In the genomic region with DNA sequence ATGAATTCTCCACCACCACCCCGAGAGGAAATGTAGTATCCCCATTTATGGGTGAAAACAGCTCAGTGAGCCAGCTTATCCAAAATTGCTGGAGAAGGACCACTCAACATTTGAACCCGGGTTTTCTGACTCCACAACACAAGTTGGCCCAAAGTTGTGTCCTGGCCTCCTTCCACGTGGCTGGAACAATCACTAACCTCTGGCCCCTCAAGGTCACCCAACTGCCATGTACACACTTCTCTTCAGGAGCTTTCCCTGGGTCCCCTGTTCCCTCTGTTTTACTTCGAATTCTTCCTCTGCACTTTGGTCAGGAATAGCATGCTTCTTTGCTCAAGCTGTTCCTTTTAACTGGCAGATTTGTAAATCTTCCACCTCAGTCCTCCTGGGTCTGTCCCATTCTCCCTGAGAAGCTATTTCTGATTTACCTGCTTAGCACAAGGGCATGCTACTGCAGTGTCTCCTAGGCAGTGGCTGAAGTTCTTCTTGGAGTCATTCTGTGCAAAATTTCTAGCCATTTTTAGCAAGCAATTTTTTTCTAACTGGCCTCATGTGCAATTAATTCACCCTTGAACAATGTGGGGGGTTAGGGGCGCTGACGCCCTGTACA, we compare ENCODE assay signal across 1 cellular context.
TF ChIP-seq lines count a peak whose summit lies in the region.

No MANE protein-coding gene starts in this region.

TF ChIP-seq in HepG2, 621 proteins besides CTCF, POLR2A, EP300 and RAD21 (continued from another document and continues in another):
- TF ChIP-seq ARNT (IDR thresholded peaks at IDR 0.05) (no peak), ZFAT (CRISPR knock-in tag; conservative IDR thresholded peaks at IDR 0.05) (no peak), CAMTA2 (CRISPR knock-in tag; IDR thresholded peaks at IDR 0.05; ENCODE audit: borderline replicate concordance) (no peak), ZFP36 (IDR thresholded peaks at IDR 0.05; ENCODE audit: borderline replicate concordance, low read depth, low read length, partially characterized antibody) (no peak), SP5 (CRISPR knock-in tag; IDR thresholded peaks at IDR 0.05; ENCODE audit: borderline replicate concordance, low read depth) (no peak), ZNF331 (CRISPR knock-in tag; IDR thresholded peaks at IDR 0.05) (no peak), ZNF343 (CRISPR knock-in tag; IDR thresholded peaks at IDR 0.05) (no peak), ZNF747 (CRISPR knock-in tag; IDR thresholded peaks at IDR 0.05; ENCODE audit: borderline replicate concordance) (peak; percentile 41; the same call in 1 of the 2 replicates), ATAD3A (CRISPR knock-in tag; IDR thresholded peaks at IDR 0.05) (no peak), ZNF674 (CRISPR knock-in tag; IDR thresholded peaks at IDR 0.05; ENCODE audit: low read depth) (no peak), RBM39 (IDR thresholded peaks at IDR 0.05; ENCODE audit: low read depth, low read length, poor library complexity, severe bottlenecking) (no peak), ZNF598 (CRISPR knock-in tag; IDR thresholded peaks at IDR 0.05; ENCODE audit: borderline replicate concordance) (no peak), ZBTB7B (CRISPR knock-in tag; IDR thresholded peaks at IDR 0.05) (peak; percentile 61), JARID2 (CRISPR knock-in tag; IDR thresholded peaks at IDR 0.05; ENCODE audit: insufficient replicate concordance) (no peak), FOXA3 (CRISPR knock-in tag; IDR thresholded peaks at IDR 0.05) (peak; percentile 71), ZNF430 (CRISPR knock-in tag; IDR thresholded peaks at IDR 0.05) (0 out of 2 replicates have a peak, but pooled peaks have one; percentile 43), CBFB (CRISPR knock-in tag; IDR thresholded peaks at IDR 0.05) (0 out of 2 replicates have a peak, but pooled peaks have one; percentile 23), TCF7L2 (IDR thresholded peaks at IDR 0.05; ENCODE audit: low read depth, low read length) (no peak), PPARG (CRISPR knock-in tag; conservative IDR thresholded peaks at IDR 0.05) (peak; percentile 32; the same call in 1 of the 2 replicates), ZSCAN22 (CRISPR knock-in tag; IDR thresholded peaks at IDR 0.05) (no peak), FIP1L1 (IDR thresholded peaks at IDR 0.05; ENCODE audit: borderline replicate concordance, insufficient read depth, low read depth, low read length) (no peak), ZNF549 (CRISPR knock-in tag; IDR thresholded peaks at IDR 0.05) (no peak), SAP130 (CRISPR knock-in tag; IDR thresholded peaks at IDR 0.05; ENCODE audit: low read depth) (peak; percentile 91), HNRNPH1 (optimal IDR thresholded peaks at IDR 0.05; ENCODE audit: low read depth, low read length) (no peak), ZMYM3 (CRISPR knock-in tag; IDR thresholded peaks at IDR 0.05) (peak; percentile 70), HDAC2 (CRISPR knock-in tag; IDR thresholded peaks at IDR 0.05) (peak; percentile 67)
- TF ChIP-seq, protein P1, sequence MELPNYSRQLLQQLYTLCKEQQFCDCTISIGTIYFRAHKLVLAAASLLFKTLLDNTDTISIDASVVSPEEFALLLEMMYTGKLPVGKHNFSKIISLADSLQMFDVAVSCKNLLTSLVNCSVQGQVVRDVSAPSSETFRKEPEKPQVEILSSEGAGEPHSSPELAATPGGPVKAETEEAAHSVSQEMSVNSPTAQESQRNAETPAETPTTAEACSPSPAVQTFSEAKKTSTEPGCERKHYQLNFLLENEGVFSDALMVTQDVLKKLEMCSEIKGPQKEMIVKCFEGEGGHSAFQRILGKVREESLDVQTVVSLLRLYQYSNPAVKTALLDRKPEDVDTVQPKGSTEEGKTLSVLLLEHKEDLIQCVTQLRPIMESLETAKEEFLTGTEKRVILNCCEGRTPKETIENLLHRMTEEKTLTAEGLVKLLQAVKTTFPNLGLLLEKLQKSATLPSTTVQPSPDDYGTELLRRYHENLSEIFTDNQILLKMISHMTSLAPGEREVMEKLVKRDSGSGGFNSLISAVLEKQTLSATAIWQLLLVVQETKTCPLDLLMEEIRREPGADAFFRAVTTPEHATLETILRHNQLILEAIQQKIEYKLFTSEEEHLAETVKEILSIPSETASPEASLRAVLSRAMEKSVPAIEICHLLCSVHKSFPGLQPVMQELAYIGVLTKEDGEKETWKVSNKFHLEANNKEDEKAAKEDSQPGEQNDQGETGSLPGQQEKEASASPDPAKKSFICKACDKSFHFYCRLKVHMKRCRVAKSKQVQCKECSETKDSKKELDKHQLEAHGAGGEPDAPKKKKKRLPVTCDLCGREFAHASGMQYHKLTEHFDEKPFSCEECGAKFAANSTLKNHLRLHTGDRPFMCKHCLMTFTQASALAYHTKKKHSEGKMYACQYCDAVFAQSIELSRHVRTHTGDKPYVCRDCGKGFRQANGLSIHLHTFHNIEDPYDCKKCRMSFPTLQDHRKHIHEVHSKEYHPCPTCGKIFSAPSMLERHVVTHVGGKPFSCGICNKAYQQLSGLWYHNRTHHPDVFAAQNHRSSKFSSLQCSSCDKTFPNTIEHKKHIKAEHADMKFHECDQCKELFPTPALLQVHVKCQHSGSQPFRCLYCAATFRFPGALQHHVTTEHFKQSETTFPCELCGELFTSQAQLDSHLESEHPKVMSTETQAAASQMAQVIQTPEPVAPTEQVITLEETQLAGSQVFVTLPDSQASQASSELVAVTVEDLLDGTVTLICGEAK (IDR thresholded peaks at IDR 0.05), result no peak
- TF ChIP-seq, protein P1 (CRISPR knock-in tag; IDR thresholded peaks at IDR 0.05), result no peak
- TF ChIP-seq, protein P2, sequence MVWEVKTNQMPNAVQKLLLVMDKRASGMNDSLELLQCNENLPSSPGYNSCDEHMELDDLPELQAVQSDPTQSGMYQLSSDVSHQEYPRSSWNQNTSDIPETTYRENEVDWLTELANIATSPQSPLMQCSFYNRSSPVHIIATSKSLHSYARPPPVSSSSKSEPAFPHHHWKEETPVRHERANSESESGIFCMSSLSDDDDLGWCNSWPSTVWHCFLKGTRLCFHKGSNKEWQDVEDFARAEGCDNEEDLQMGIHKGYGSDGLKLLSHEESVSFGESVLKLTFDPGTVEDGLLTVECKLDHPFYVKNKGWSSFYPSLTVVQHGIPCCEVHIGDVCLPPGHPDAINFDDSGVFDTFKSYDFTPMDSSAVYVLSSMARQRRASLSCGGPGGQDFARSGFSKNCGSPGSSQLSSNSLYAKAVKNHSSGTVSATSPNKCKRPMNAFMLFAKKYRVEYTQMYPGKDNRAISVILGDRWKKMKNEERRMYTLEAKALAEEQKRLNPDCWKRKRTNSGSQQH (CRISPR knock-in tag; IDR thresholded peaks at IDR 0.05; ENCODE audit: low read depth), result 0 out of 2 replicates have a peak, but pooled peaks have one; percentile 60
- TF ChIP-seq, protein P3, sequence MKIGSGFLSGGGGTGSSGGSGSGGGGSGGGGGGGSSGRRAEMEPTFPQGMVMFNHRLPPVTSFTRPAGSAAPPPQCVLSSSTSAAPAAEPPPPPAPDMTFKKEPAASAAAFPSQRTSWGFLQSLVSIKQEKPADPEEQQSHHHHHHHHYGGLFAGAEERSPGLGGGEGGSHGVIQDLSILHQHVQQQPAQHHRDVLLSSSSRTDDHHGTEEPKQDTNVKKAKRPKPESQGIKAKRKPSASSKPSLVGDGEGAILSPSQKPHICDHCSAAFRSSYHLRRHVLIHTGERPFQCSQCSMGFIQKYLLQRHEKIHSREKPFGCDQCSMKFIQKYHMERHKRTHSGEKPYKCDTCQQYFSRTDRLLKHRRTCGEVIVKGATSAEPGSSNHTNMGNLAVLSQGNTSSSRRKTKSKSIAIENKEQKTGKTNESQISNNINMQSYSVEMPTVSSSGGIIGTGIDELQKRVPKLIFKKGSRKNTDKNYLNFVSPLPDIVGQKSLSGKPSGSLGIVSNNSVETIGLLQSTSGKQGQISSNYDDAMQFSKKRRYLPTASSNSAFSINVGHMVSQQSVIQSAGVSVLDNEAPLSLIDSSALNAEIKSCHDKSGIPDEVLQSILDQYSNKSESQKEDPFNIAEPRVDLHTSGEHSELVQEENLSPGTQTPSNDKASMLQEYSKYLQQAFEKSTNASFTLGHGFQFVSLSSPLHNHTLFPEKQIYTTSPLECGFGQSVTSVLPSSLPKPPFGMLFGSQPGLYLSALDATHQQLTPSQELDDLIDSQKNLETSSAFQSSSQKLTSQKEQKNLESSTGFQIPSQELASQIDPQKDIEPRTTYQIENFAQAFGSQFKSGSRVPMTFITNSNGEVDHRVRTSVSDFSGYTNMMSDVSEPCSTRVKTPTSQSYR (CRISPR knock-in tag; IDR thresholded peaks at IDR 0.05; ENCODE audit: borderline replicate concordance), result no peak
- TF ChIP-seq, protein P4, sequence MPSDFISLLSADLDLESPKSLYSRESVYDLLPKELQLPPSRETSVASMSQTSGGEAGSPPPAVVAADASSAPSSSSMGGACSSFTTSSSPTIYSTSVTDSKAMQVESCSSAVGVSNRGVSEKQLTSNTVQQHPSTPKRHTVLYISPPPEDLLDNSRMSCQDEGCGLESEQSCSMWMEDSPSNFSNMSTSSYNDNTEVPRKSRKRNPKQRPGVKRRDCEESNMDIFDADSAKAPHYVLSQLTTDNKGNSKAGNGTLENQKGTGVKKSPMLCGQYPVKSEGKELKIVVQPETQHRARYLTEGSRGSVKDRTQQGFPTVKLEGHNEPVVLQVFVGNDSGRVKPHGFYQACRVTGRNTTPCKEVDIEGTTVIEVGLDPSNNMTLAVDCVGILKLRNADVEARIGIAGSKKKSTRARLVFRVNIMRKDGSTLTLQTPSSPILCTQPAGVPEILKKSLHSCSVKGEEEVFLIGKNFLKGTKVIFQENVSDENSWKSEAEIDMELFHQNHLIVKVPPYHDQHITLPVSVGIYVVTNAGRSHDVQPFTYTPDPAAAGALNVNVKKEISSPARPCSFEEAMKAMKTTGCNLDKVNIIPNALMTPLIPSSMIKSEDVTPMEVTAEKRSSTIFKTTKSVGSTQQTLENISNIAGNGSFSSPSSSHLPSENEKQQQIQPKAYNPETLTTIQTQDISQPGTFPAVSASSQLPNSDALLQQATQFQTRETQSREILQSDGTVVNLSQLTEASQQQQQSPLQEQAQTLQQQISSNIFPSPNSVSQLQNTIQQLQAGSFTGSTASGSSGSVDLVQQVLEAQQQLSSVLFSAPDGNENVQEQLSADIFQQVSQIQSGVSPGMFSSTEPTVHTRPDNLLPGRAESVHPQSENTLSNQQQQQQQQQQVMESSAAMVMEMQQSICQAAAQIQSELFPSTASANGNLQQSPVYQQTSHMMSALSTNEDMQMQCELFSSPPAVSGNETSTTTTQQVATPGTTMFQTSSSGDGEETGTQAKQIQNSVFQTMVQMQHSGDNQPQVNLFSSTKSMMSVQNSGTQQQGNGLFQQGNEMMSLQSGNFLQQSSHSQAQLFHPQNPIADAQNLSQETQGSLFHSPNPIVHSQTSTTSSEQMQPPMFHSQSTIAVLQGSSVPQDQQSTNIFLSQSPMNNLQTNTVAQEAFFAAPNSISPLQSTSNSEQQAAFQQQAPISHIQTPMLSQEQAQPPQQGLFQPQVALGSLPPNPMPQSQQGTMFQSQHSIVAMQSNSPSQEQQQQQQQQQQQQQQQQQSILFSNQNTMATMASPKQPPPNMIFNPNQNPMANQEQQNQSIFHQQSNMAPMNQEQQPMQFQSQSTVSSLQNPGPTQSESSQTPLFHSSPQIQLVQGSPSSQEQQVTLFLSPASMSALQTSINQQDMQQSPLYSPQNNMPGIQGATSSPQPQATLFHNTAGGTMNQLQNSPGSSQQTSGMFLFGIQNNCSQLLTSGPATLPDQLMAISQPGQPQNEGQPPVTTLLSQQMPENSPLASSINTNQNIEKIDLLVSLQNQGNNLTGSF (CRISPR knock-in tag; IDR thresholded peaks at IDR 0.05), result no peak
- TF ChIP-seq, protein P5, sequence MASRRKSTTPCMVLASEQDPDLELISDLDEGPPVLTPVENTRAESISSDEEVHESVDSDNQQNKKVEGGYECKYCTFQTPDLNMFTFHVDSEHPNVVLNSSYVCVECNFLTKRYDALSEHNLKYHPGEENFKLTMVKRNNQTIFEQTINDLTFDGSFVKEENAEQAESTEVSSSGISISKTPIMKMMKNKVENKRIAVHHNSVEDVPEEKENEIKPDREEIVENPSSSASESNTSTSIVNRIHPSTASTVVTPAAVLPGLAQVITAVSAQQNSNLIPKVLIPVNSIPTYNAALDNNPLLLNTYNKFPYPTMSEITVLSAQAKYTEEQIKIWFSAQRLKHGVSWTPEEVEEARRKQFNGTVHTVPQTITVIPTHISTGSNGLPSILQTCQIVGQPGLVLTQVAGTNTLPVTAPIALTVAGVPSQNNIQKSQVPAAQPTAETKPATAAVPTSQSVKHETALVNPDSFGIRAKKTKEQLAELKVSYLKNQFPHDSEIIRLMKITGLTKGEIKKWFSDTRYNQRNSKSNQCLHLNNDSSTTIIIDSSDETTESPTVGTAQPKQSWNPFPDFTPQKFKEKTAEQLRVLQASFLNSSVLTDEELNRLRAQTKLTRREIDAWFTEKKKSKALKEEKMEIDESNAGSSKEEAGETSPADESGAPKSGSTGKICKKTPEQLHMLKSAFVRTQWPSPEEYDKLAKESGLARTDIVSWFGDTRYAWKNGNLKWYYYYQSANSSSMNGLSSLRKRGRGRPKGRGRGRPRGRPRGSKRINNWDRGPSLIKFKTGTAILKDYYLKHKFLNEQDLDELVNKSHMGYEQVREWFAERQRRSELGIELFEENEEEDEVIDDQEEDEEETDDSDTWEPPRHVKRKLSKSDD (CRISPR knock-in tag; IDR thresholded peaks at IDR 0.05; ENCODE audit: low read depth), result no peak
- TF ChIP-seq, protein P6, sequence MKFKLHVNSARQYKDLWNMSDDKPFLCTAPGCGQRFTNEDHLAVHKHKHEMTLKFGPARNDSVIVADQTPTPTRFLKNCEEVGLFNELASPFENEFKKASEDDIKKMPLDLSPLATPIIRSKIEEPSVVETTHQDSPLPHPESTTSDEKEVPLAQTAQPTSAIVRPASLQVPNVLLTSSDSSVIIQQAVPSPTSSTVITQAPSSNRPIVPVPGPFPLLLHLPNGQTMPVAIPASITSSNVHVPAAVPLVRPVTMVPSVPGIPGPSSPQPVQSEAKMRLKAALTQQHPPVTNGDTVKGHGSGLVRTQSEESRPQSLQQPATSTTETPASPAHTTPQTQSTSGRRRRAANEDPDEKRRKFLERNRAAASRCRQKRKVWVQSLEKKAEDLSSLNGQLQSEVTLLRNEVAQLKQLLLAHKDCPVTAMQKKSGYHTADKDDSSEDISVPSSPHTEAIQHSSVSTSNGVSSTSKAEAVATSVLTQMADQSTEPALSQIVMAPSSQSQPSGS (CRISPR knock-in tag; IDR thresholded peaks at IDR 0.05), result no peak
